ENCODE assay signal across 8 cellular contexts in genomic region chr19:54191671-54192453, GRCh38. TPM values are rescaled to one million over a fixed set of nuclear protein-coding genes. Genes with fewer than 3 reads are reported as not detected.
A peak's percentile ranks its signal among the peaks of the same experiment; 100 is the strongest.
DNase-seq lines count a peak whose midpoint lies in the region; ATAC-seq, FAIRE-seq and TF ChIP-seq lines count a peak whose summit lies in the region.

No MANE protein-coding gene starts in this region.

- peaks cover 23 to 48% (median 46%) of the 10 kb centered on the region in 4 donors for H3K4me1 Mint-ChIP-seq in naive thymus-derived CD8-positive, alpha-beta T cell

- H3K27me3 ChIP-seq in BLaER1 treated with 17β-estradiol and CSF1 and Interleukin-3, amounts not matched to agents 10 nM and 100 nM: no peaks in the 10 kb centered on the region

- TF ChIP-seq CTCF in choroid plexus epithelial cell (conservative IDR thresholded peaks at IDR 0.05; ENCODE audit: low read depth, low read length) (no peak), omental fat pad (IDR thresholded peaks at IDR 0.05) (no peak), D721Med (IDR thresholded peaks at IDR 0.05; ENCODE audit: insufficient read depth, missing control alignments) (no peak)

- H3K36me3 ChIP-seq in BLaER1 treated with 17β-estradiol and CSF1 and Interleukin-3, amounts not matched to agents 10 nM and 100 nM: peaks cover 40 to 53% (median 45%) of the 10 kb centered on the region in 11 experiments

- H3K9me3 ChIP-seq in BLaER1 treated with 17β-estradiol and CSF1 and Interleukin-3, amounts not matched to agents 10 nM and 100 nM (replicated peaks in 1 of 11): no peaks in the 10 kb centered on the region

- H3K27ac Mint-ChIP-seq in naive thymus-derived CD8-positive, alpha-beta T cell: peak overlapping the region; percentile 72 to 99 (median 93)

- no peak for FAIRE-seq in D721Med (lab: Jason Lieb, UNC)

- POLR2A ChIA-PET in naive thymus-derived CD8-positive, alpha-beta T cell (lab: Charles Lee): interaction anchor here (0.6 to 7.0 kb wide), 10 partner anchors 9 to 324 kb away, joined by 3 to 158 read pairs (median 8); partner anchors contain the start of genes CNOT3, LENG1, MYADM and RPS9

- H3K27me3 Mint-ChIP-seq in naive thymus-derived CD8-positive, alpha-beta T cell: no peaks in the 10 kb centered on the region

- H4K20me1 ChIP-seq in BLaER1 treated with 17β-estradiol and CSF1 and Interleukin-3, amounts not matched to agents 10 nM and 100 nM: peaks cover 9 to 33% (median 17%) of the 10 kb centered on the region in 11 experiments; a peak in 13 of 22 replicates

- peak overlapping the region; percentile 86 to 95 (median 93) for H3K9ac ChIP-seq in BLaER1 treated with 17β-estradiol and CSF1 and Interleukin-3, amounts not matched to agents 10 nM and 100 nM

- peaks cover 5 to 38% (median 8%) of the 10 kb centered on the region in 3 donors for H3K36me3 Mint-ChIP-seq in naive thymus-derived CD8-positive, alpha-beta T cell

- ATAC-seq in naive thymus-derived CD8-positive, alpha-beta T cell: no peak
- ATAC-seq in omental fat pad (ENCODE audit: low FRiP score): no peak

- peak overlapping the region; percentile 85 to 100 (median 90) for H3K4me3 Mint-ChIP-seq in naive thymus-derived CD8-positive, alpha-beta T cell

- H3K4me3 ChIP-seq in BLaER1 treated with 17β-estradiol and CSF1 and Interleukin-3, amounts not matched to agents 10 nM and 100 nM: peak overlapping the region; percentile 76 to 97 (median 82)
- peak overlapping the region; percentile 85 for H3K4me3 ChIP-seq in choroid plexus epithelial cell (ENCODE audit: low read depth, low read length)

- peak overlapping the region; percentile 83 to 97 (median 95) for H3K27ac ChIP-seq in BLaER1 treated with 17β-estradiol and CSF1 and Interleukin-3, amounts not matched to agents 10 nM and 100 nM

- peaks cover 31 to 62% (median 38%) of the 10 kb centered on the region in 10 experiments for H3K4me1 ChIP-seq in BLaER1 treated with 17β-estradiol and CSF1 and Interleukin-3, amounts not matched to agents 10 nM and 100 nM

- no peaks in the 10 kb centered on the region for H3K9me3 Mint-ChIP-seq in naive thymus-derived CD8-positive, alpha-beta T cell

- H3K4me2 ChIP-seq in BLaER1 treated with 17β-estradiol and CSF1 and Interleukin-3, amounts not matched to agents 10 nM and 100 nM: peak overlapping the region; percentile 93 to 100 (median 97)

- peak; percentile 16 for DNase-seq in LHCN-M2 (ENCODE audit: low read depth)
- DNase-seq in choroid plexus epithelial cell (ENCODE audit: low read depth): peak; percentile 66
- no peak for DNase-seq in naive thymus-derived CD8-positive, alpha-beta T cell
- no peak for DNase-seq in omental fat pad (ENCODE audit: low spot score)
- DNase-seq in cerebellar cortex (ENCODE audit: low spot score): no peak
- no peak for DNase-seq in D721Med (ENCODE audit: insufficient read length, low spot score)
- no peak for DNase-seq in NCI-H2081 treated with DMSO at 0.1 percent for 48 hours (lab: John Stamatoyannopoulos, UW)

RNA-seq across cellular contexts. Expression of gene TSEN34, which starts 0.8 kb away (rescaled TPM):
- total RNA-seq in LHCN-M2 (2014; rRNA removed) (162 and 168 TPM in 2 replicates), omental fat pad (10 to 100 TPM; 36.1 to 49.3 (median 40.3) TPM)
- polyA plus RNA-seq in LHCN-M2 (2012): 69.5 TPM
- 10 to 100 TPM; 25.2 to 25.6 TPM for total RNA-seq in naive thymus-derived CD8-positive, alpha-beta T cell
- 10 to 100 TPM; 23.4 to 38.7 (median 33.3) TPM for polyA plus RNA-seq in naive thymus-derived CD8-positive, alpha-beta T cell

RNA-seq across cellular contexts. Expression of gene MBOAT7, which starts 2.5 kb away (rescaled TPM):
- total RNA-seq in LHCN-M2 (2014; rRNA removed) (123 and 192 TPM in 2 replicates), omental fat pad (10 to 100 TPM; 21.0 to 72.4 (median 32.7) TPM)
- polyA plus RNA-seq in LHCN-M2 (2012): 75.7 TPM
- 10 to 100 TPM; 35.9 to 36.1 TPM for total RNA-seq in naive thymus-derived CD8-positive, alpha-beta T cell
- polyA plus RNA-seq in naive thymus-derived CD8-positive, alpha-beta T cell: 10 to 100 TPM; 11.9 to 17.9 (median 14.8) TPM

RNA-seq across cellular contexts. Expression of gene RPS9, which starts 8.8 kb away (rescaled TPM):
- 1,535 and 1,605 TPM in 2 replicates for total RNA-seq in LHCN-M2 (2014; rRNA removed)
- 2,454 TPM for polyA plus RNA-seq in LHCN-M2 (2012)
- 1,000 to 10,000 TPM; 1,288 to 1,335 TPM for total RNA-seq in naive thymus-derived CD8-positive, alpha-beta T cell
- 1,000 to 10,000 TPM; 1,265 to 1,506 (median 1,311) TPM for polyA plus RNA-seq in naive thymus-derived CD8-positive, alpha-beta T cell
- 1,000 to 10,000 TPM; 1,567 to 2,105 (median 1,838) TPM for total RNA-seq in omental fat pad

RNA-seq across cellular contexts. Expression of gene TMC4, which starts 18.9 kb away (rescaled TPM):
- 0.40 and 0.51 TPM in 2 replicates for total RNA-seq in LHCN-M2 (2014; rRNA removed)
- polyA plus RNA-seq in LHCN-M2 (2012): 1.3 TPM
- total RNA-seq in naive thymus-derived CD8-positive, alpha-beta T cell: not detected
- under 1 TPM in 1 of 3 donors, not detected in 2; 0.13 TPM for polyA plus RNA-seq in naive thymus-derived CD8-positive, alpha-beta T cell
- 1 to 10 TPM in 3 of 4 donors, not detected in 1; 1.2 to 4.1 (median 1.6) TPM for total RNA-seq in omental fat pad

RNA-seq across cellular contexts. Expression of gene LILRB3, which starts 30.9 kb away (rescaled TPM):
- total RNA-seq in LHCN-M2 (2014; rRNA removed) (not detected in 2 replicates), omental fat pad (100 to 1,000 TPM in 1 of 4 donors, 10 to 100 TPM in 3; 11.7 to 135 (median 71.5) TPM)
- polyA plus RNA-seq in LHCN-M2 (2012): 0.29 TPM
- total RNA-seq in naive thymus-derived CD8-positive, alpha-beta T cell: under 1 TPM in 1 of 2 experiments, not detected in 1; 0.62 TPM
- polyA plus RNA-seq in naive thymus-derived CD8-positive, alpha-beta T cell: not detected

Comparison
In these comparisons a context has a peak if more than half of its experiments do, and no peak if none do; other contexts are left out.
1. DNase-seq: peak in LHCN-M2 (single experiment) and choroid plexus epithelial cell (single experiment); none in naive thymus-derived CD8-positive, alpha-beta T cell (0 of 10), omental fat pad (single experiment), cerebellar cortex (single experiment), D721Med (single experiment) and NCI-H2081 treated with DMSO at 0.1 percent for 48 hours (single experiment).